In genomic region chr3:106945435-106945834, GRCh38 we compare ENCODE assay signal across 18 cellular contexts.
DNase-seq lines count a peak whose midpoint lies in the region; ATAC-seq and TF ChIP-seq lines count a peak whose summit lies in the region.
"Had no signal": no experiment of that assay in that cellular context is flagged by ENCODE, and none has a peak within 500 bp of the region (broad histone marks: within the 10 kb centered on the region; RNA-seq: fewer than 3 reads in every experiment).

No MANE protein-coding gene starts in this region.

- H3K4me1 Mint-ChIP-seq in activated B cell treated with CpG ODN at 0.5 μM for 24 hours, result peaks cover 12% of the 10 kb centered on the region
- H3K4me1 Mint-ChIP-seq: immature natural killer cell had no signal

- intact Hi-C loops in activated B cell treated with CpG ODN at 0.5 μM for 24 hours (cut with micrococcal nuclease), result no loop called here

- CTCF ChIA-PET in activated B cell treated with CpG ODN at 0.5 μM for 24 hours (lab: Charles Lee), result no interaction called here

- H3K27ac Mint-ChIP-seq in activated B cell treated with CpG ODN at 0.5 μM for 24 hours, result peak overlapping the region; percentile 2
- H3K27ac Mint-ChIP-seq: immature natural killer cell; stimulated activated naive CD8-positive, alpha-beta T cell treated with anti-CD3 and anti-CD28 coated beads, Interleukin-15, Interleukin-2, amounts not matched to agents 100 ng/mL and 50 ng/mL, for 24 hours; T-helper 1 cell treated with Interleukin-12 subunit alpha and Interleukin-12 subunit beta and Interleukin-4 antibody, amounts not matched to agents 30 μg/mL and 1 μg/mL, for 36 hours had no signal

- no peak for TF ChIP-seq CTCF in activated B cell treated with CpG ODN at 0.5 μM for 24 hours (IDR thresholded peaks at IDR 0.05)

- no peaks in the 10 kb centered on the region for H3K9me3 Mint-ChIP-seq in activated B cell treated with CpG ODN at 0.5 μM for 24 hours

- H3K27me3 Mint-ChIP-seq in activated B cell treated with CpG ODN at 0.5 μM for 24 hours, result no peaks in the 10 kb centered on the region
- H3K27me3 Mint-ChIP-seq: stimulated activated naive CD8-positive, alpha-beta T cell treated with anti-CD3 and anti-CD28 coated beads, Interleukin-15, Interleukin-2, amounts not matched to agents 100 ng/mL and 50 ng/mL, for 24 hours had no signal

- H3K4me3 ChIP-seq in skeletal muscle cell (ENCODE audit: low read depth, low read length), result no peak overlapping the region

- POLR2A ChIA-PET in activated B cell treated with CpG ODN at 0.5 μM for 24 hours (lab: Charles Lee), result no interaction called here

- ATAC-seq in activated B cell treated with CpG ODN at 0.5 μM for 24 hours (ENCODE audit: low read depth), result peak; percentile 56
- ATAC-seq in GM21515 (IDR thresholded peaks at IDR 0.05; ENCODE audit: unreplicated experiment), result no peak
- ATAC-seq in HG02763 (IDR thresholded peaks at IDR 0.05; ENCODE audit: unreplicated experiment), result no peak

- DNase-seq in NCI-H1417 (lab: John Stamatoyannopoulos, UW) (peak in 2 of 3 experiments; percentile 6 to 48), NCI-H1417 treated with DMSO at 0.1 percent for 48 hours (lab: John Stamatoyannopoulos, UW) (no peak), HS-5 (ENCODE audit: low read depth) (peak; percentile 78), activated B cell treated with CpG ODN at 0.5 μM for 24 hours (no peak), skeletal muscle cell (ENCODE audit: low read depth) (peak; percentile 17), activated gamma-delta T cell treated with Interleukin-2 at 50 U/mL for 16 hours (no peak)
- DNase-seq: activated CD4-positive, alpha-beta T cell treated with anti-CD3 and anti-CD28 coated beads for 1 hour; activated CD8-positive, alpha-beta memory T cell treated with anti-CD3 and anti-CD28 coated beads, Interleukin-2, amount 50 U/mL, for 48 hours; activated naive CD4-positive, alpha-beta T cell treated with Interleukin-2 at 50 U/mL for 16 hours; COR-L47; GF-D8; immature natural killer cell; stimulated activated CD4-positive, alpha-beta T cell treated with anti-CD3 and anti-CD28 coated beads, Interleukin-12 subunit alpha, Interleukin-12 subunit beta, amount 100 ng/mL, for 4 hours had no signal

- H3K4me3 Mint-ChIP-seq in activated B cell treated with CpG ODN at 0.5 μM for 24 hours, result no peak overlapping the region
- H3K4me3 Mint-ChIP-seq: immature natural killer cell; nephron; stimulated activated naive CD8-positive, alpha-beta T cell treated with anti-CD3 and anti-CD28 coated beads, Interleukin-15, Interleukin-2, amounts not matched to agents 100 ng/mL and 50 ng/mL, for 24 hours; T-helper 1 cell treated with Interleukin-12 subunit alpha and Interleukin-12 subunit beta and Interleukin-4 antibody, amounts not matched to agents 30 μg/mL and 1 μg/mL, for 36 hours had no signal

- H3K36me3 Mint-ChIP-seq in activated B cell treated with CpG ODN at 0.5 μM for 24 hours (ENCODE audit: low read depth), result no peaks in the 10 kb centered on the region
- H3K36me3 Mint-ChIP-seq: immature natural killer cell had no signal

Comparison
In these comparisons a context has a peak if more than half of its experiments do, and no peak if none do; other contexts are left out.
1. DNase-seq: peak in NCI-H1417 (2 of 3), HS-5 (single experiment) and skeletal muscle cell (single experiment); none in NCI-H1417 treated with DMSO at 0.1 percent for 48 hours (single experiment), activated B cell treated with CpG ODN at 0.5 μM for 24 hours (single experiment) and activated gamma-delta T cell treated with Interleukin-2 at 50 U/mL for 16 hours (single experiment).